ENCODE assay signal across 8 cellular contexts in genomic region chr20:46767127-46767761, GRCh38. TPM values are rescaled to one million over a fixed set of nuclear protein-coding genes. Genes with fewer than 3 reads are reported as not detected.
DNase-seq lines count a peak whose midpoint lies in the region; ATAC-seq, FAIRE-seq and TF ChIP-seq lines count a peak whose summit lies in the region.

No MANE protein-coding gene starts in this region.

- H3K79me2 ChIP-seq in HepG2 (ENCODE audit: insufficient read depth, low read length), result no peaks in the 10 kb centered on the region

- no peak overlapping the region for H3K4me3 ChIP-seq in adrenal gland
- no peak overlapping the region for H3K4me3 ChIP-seq in HepG2 (replicated peaks in 1 of 3; ENCODE audit: insufficient read depth in 1 of 3, low read depth in 2 of 3, low read length in 3 of 3)

- H3K4me1 ChIP-seq in adrenal gland (replicated peaks in 1 of 2), result no peaks in the 10 kb centered on the region
- H3K4me1 ChIP-seq in HepG2 (ENCODE audit: insufficient read depth, low read length), result no peaks in the 10 kb centered on the region

- DNase-seq in AG08396 (ENCODE audit: low spot score) (peak; percentile 43), GM10248 (ENCODE audit: extremely low spot score) (peak; percentile 39), NCI-H1930 (lab: John Stamatoyannopoulos, UW) (peak; percentile 34 to 50), adrenal gland (peak in 4 of 7 donors; percentile 22 to 36 (median 34)), HepG2 (ENCODE audit: low spot score) (peak; percentile 63), Ammon's horn (ENCODE audit: low spot score) (no peak)

- TF ChIP-seq EP300 in HepG2 (IDR thresholded peaks at IDR 0.05; ENCODE audit: low read depth in 2 of 2, low read length in 2 of 2), result no peak
- no peak for TF ChIP-seq EP300 in HepG2 (CRISPR knock-in tag; IDR thresholded peaks at IDR 0.05; ENCODE audit: borderline replicate concordance)

- TF ChIP-seq POLR2A in adrenal gland (IDR thresholded peaks at IDR 0.05) (no peak), HepG2 (IDR thresholded peaks at IDR 0.05; ENCODE audit: insufficient read depth in 1 of 2, low read depth in 2 of 2, low read length in 2 of 2) (no peak)

- peak; percentile 41; the same call in 1 of the 2 replicates for TF ChIP-seq RAD21 in HepG2 (CRISPR knock-in tag; IDR thresholded peaks at IDR 0.05)

- H3K36me3 ChIP-seq in adrenal gland (replicated peaks in 1 of 2) (no peaks in the 10 kb centered on the region), HepG2 (replicated peaks in 1 of 2; ENCODE audit: control insufficient read depth in 1 of 2, insufficient read depth in 2 of 2, low read length in 2 of 2) (no peaks in the 10 kb centered on the region)

- TF ChIP-seq CTCF in GM10248 (IDR thresholded peaks at IDR 0.05; ENCODE audit: control extremely low read depth, extremely low read depth, low read depth, missing control alignments) (peak; percentile 47), adrenal gland (IDR thresholded peaks at IDR 0.05) (peak in 5 of 6 experiments; percentile 39 to 54 (median 40)), HepG2 (CRISPR knock-in tag; IDR thresholded peaks at IDR 0.05) (peak; percentile 77)

- in situ Hi-C loops in HepG2 (cut with HindIII; ENCODE audit: extremely low pct_ligation_motif_present, low pct_unique_long_range_greater_than_20kb), result loop anchor here (25.0 kb wide), 1 partner anchor 620 kb away; no protein-coding TSS in a partner anchor

- 68 to 80% (median 76%) methylated on average over 4 of the region's 4 CpGs for WGBS in adrenal gland, 4 donors
- 13% methylated on average over 4 of the region's 4 CpGs for WGBS in HepG2 (ENCODE audit: low lambda C conversion rate)

- H4K20me1 ChIP-seq in HepG2 (ENCODE audit: insufficient read depth, low read length), result no peaks in the 10 kb centered on the region

- FAIRE-seq in HepG2 (lab: Jason Lieb, UNC), result peak; percentile 73

- ATAC-seq in HepG2 (peak; percentile 85), GM21717 (IDR thresholded peaks at IDR 0.05; ENCODE audit: unreplicated experiment) (no peak), GM21786 (IDR thresholded peaks at IDR 0.05; ENCODE audit: unreplicated experiment) (no peak)

- POLR2A ChIA-PET in GM10248 (lab: Yijun Ruan, JAX), result no interaction called here
- POLR2A ChIA-PET in HepG2 (lab: Yijun Ruan, JAX), result no interaction called here

- H3K27me3 ChIP-seq in adrenal gland, result peaks cover 4% of the 10 kb centered on the region
- H3K27me3 ChIP-seq in HepG2 (ENCODE audit: control insufficient read depth in 1 of 2, insufficient read depth in 2 of 2, low read length in 2 of 2), result peaks cover 6 to 38% of the 10 kb centered on the region in 2 experiments

- no peak overlapping the region for H3K4me2 ChIP-seq in HepG2 (ENCODE audit: low read depth, low read length)

- H3K9me3 ChIP-seq in adrenal gland (replicated peaks in 1 of 3) (no peaks in the 10 kb centered on the region), HepG2 (ENCODE audit: low read length) (no peaks in the 10 kb centered on the region)

- CTCF ChIA-PET in GM10248 (lab: Yijun Ruan, JAX) (interaction anchor here (1.3 to 9.2 kb wide), 2 partner anchors 14 to 617 kb away, joined by 4 to 59 read pairs; no protein-coding TSS in a partner anchor), HepG2 (lab: Yijun Ruan, JAX; ENCODE audit: low intra/inter-chr PET ratio, low total read pairs) (interaction anchor here (1.2 kb wide), 1 partner anchor 383 kb away, joined by 9 read pairs; no protein-coding TSS in a partner anchor)

- H2AFZ ChIP-seq in HepG2 (ENCODE audit: low read length), result no peak overlapping the region

- H3K27ac ChIP-seq in adrenal gland (no peak overlapping the region), HepG2 (ENCODE audit: extremely low read length, insufficient read depth, low read length) (no peak overlapping the region)

- no TSS peak for BruUV-seq in HepG2 (replicated peaks; lab: Mats Ljungman, UMichigan)

- intact Hi-C loops in adrenal gland (cut with DNase I), result loop anchor here in 1 of 2 donors (10.0 kb wide), 1 partner anchor 388 kb away; no protein-coding TSS in a partner anchor
- intact Hi-C loops in HepG2 (cut with micrococcal nuclease; ENCODE audit: unreplicated experiment), result no loop called here

- H3K9ac ChIP-seq in HepG2 (ENCODE audit: insufficient read depth, low read depth, low read length), result no peak overlapping the region

TF ChIP-seq in HepG2, 621 proteins besides CTCF, POLR2A, EP300 and RAD21 (continues in another document):
- TF ChIP-seq SMC3 (IDR thresholded peaks at IDR 0.05; ENCODE audit: low read length) (peak; percentile 73), THRA (CRISPR knock-in tag; IDR thresholded peaks at IDR 0.05; ENCODE audit: borderline replicate concordance) (0 out of 2 replicates have a peak, but pooled peaks have one; percentile 45), THAP11 (CRISPR knock-in tag; IDR thresholded peaks at IDR 0.05) (peak; percentile 51; the same call in 1 of the 2 replicates), STAG1 (CRISPR knock-in tag; IDR thresholded peaks at IDR 0.05) (peak; percentile 53), ARID5B (CRISPR knock-in tag; IDR thresholded peaks at IDR 0.05) (0 out of 2 replicates have a peak, but pooled peaks have one; percentile 10), MED8 (CRISPR knock-in tag; IDR thresholded peaks at IDR 0.05; ENCODE audit: insufficient replicate concordance) (no peak), ZNF232 (CRISPR knock-in tag; IDR thresholded peaks at IDR 0.05; ENCODE audit: borderline replicate concordance) (no peak)

RNA-seq across cellular contexts. Expression of gene SLC2A10, which starts 57.8 kb away (rescaled TPM):
- 10 to 100 TPM in 7 of 8 donors, 1 to 10 TPM in 1; 8.5 to 27.3 (median 14.1) TPM for total RNA-seq in adrenal gland
- polyA plus RNA-seq in adrenal gland, result 10 to 100 TPM in 2 of 3 donors, 1 to 10 TPM in 1; 7.2 to 11.8 (median 10.5) TPM
- 9.6 and 16.0 TPM in 2 replicates for total RNA-seq in HepG2 (2016; rRNA removed; fragmentation: Illumina TruSeq; extraction: Trizol)
- total RNA-seq in HepG2 (2016; cell fraction: cytosol; rRNA removed; fragmentation: Illumina TruSeq; extraction: Trizol; ENCODE audit: low read depth), result 12.4 and 15.5 TPM in 2 replicates
- total RNA-seq in HepG2 (2016; cell fraction: insoluble cytoplasmic fraction; rRNA removed; fragmentation: Illumina TruSeq; extraction: Trizol), result 7.8 and 15.9 TPM in 2 replicates
- total RNA-seq in HepG2 (2016; cell fraction: membrane; rRNA removed; fragmentation: Illumina TruSeq; extraction: Trizol), result 13.5 and 14.9 TPM in 2 replicates
- total RNA-seq in HepG2 (2016; cell fraction: nucleus; rRNA removed; fragmentation: Illumina TruSeq; extraction: Trizol), result 16.7 and 19.1 TPM in 2 replicates
- 16.7 and 18.4 TPM in 2 replicates for polyA plus RNA-seq in HepG2 (2011; rRNA removed)
- polyA plus RNA-seq in HepG2 (2011; cell fraction: cytosol; rRNA removed), result 13.3 and 15.0 TPM in 2 replicates
- 17.7 and 19.3 TPM in 2 replicates for polyA plus RNA-seq in HepG2 (2011; cell fraction: nucleus; rRNA removed)
- 9.6 and 17.7 TPM in 2 replicates for polyA plus RNA-seq in HepG2 (2012)
- polyA plus RNA-seq in HepG2 (2016; cell fraction: cytosol; fragmentation: Illumina TruSeq; extraction: Trizol; ENCODE audit: low read depth), result 13.4 and 16.9 TPM in 2 replicates
- polyA plus RNA-seq in HepG2 (2016; cell fraction: insoluble cytoplasmic fraction; fragmentation: Illumina TruSeq; extraction: Trizol; ENCODE audit: low read depth), result 8.0 and 9.1 TPM in 2 replicates
- 10.5 and 11.4 TPM in 2 replicates for polyA plus RNA-seq in HepG2 (2016; cell fraction: membrane; fragmentation: Illumina TruSeq; extraction: Trizol; ENCODE audit: low read depth)
- 19.6 and 21.1 TPM in 2 replicates for polyA plus RNA-seq in HepG2 (2016; cell fraction: nucleus; fragmentation: Illumina TruSeq; extraction: Trizol; ENCODE audit: insufficient read depth, low read depth)
- 56.1 TPM in 1 of 2 replicates, not detected in the other for polyA minus RNA-seq in HepG2 (2011; rRNA and poly(A)+ RNA removed; ENCODE audit: low replicate concordance)
- polyA minus RNA-seq in HepG2 (2011; cell fraction: cytosol; rRNA and poly(A)+ RNA removed), result 17.8 and 20.0 TPM in 2 replicates
- 22.7 and 27.8 TPM in 2 replicates for polyA minus RNA-seq in HepG2 (2011; cell fraction: nucleus; rRNA and poly(A)+ RNA removed)
